25 cellular contexts compared by ENCODE assay signal in genomic region chr9:107940622-107941021, GRCh38.
"Had no signal": no experiment of that assay in that cellular context is flagged by ENCODE, and none has a peak within 500 bp of the region (broad histone marks: within the 10 kb centered on the region; RNA-seq: fewer than 3 reads in every experiment).

No MANE protein-coding gene starts in this region.

- H3K36me3 ChIP-seq: left lung, lower lobe of right lung, ovary, stomach, thyroid gland, transverse colon, upper lobe of left lung, vagina had no signal

- H3K27me3 ChIP-seq: left lung, ovary, stomach, testis, thyroid gland, transverse colon, upper lobe of left lung, vagina had no signal

- DNase-seq: islet precursor cell; kidney glomerular epithelial cell; left colon; left lung; lower lobe of right lung; mammary epithelial cell; mesendoderm; naive B cell; natural killer cell; ovary; right cardiac atrium; stimulated activated CD4-positive, alpha-beta T cell treated with anti-CD3 and anti-CD28 coated beads, Interleukin-12 subunit alpha, Interleukin-12 subunit beta, amount 100 ng/mL, for 4 hours; stimulated activated CD4-positive, alpha-beta T cell treated with anti-CD3 and anti-CD28 coated beads, Interleukin-15, amount 100 ng/mL, for 24 hours; stimulated activated CD4-positive, alpha-beta T cell treated with anti-CD3 and anti-CD28 coated beads, Interleukin-2, amount 100 ng/mL, for 24 hours; stimulated activated CD4-positive, alpha-beta T cell treated with anti-CD3 and anti-CD28 coated beads, Interleukin-4, amount 100 ng/mL, for 1 hour; stimulated activated naive B cell treated with anti-CD40 and anti-IgM and Interleukin-4, amounts not matched to agents 10 μg/mL and 1 μg/mL and 100 μg/mL, for 72 hours; stimulated activated naive CD8-positive, alpha-beta T cell treated with anti-CD3 and anti-CD28 coated beads, Interleukin-15, Interleukin-2, amounts not matched to agents 100 U/mL and 50 U/mL, for 24 hours; testis; thyroid gland; transverse colon; upper lobe of left lung had no signal

- ATAC-seq: left colon; left lung; lower lobe of right lung; natural killer cell; right cardiac atrium; sciatic nerve; stimulated activated naive B cell treated with anti-CD40 and anti-IgM and Interleukin-4, amounts not matched to agents 10 μg/mL and 1 μg/mL and 100 μg/mL, for 72 hours; stimulated activated naive CD8-positive, alpha-beta T cell treated with anti-CD3 and anti-CD28 coated beads, Interleukin-15, Interleukin-2, amounts not matched to agents 100 U/mL and 50 U/mL, for 24 hours had no signal

- H3K4me3 ChIP-seq: left lung, lower lobe of right lung, ovary, skin epidermis, stomach, testis, thyroid gland, transverse colon, upper lobe of left lung, vagina had no signal

- H3K9me3 ChIP-seq: left lung, lower lobe of right lung, ovary, stomach, testis, thyroid gland, transverse colon, upper lobe of left lung, vagina had no signal

- H3K4me1 ChIP-seq: left lung, lower lobe of right lung, testis, thyroid gland, transverse colon, upper lobe of left lung, vagina had no signal

- H3K27ac ChIP-seq: left lung, lower lobe of right lung, ovary, skin epidermis, stomach, testis, thyroid gland, transverse colon, upper lobe of left lung, vagina had no signal
